In the genomic region with DNA sequence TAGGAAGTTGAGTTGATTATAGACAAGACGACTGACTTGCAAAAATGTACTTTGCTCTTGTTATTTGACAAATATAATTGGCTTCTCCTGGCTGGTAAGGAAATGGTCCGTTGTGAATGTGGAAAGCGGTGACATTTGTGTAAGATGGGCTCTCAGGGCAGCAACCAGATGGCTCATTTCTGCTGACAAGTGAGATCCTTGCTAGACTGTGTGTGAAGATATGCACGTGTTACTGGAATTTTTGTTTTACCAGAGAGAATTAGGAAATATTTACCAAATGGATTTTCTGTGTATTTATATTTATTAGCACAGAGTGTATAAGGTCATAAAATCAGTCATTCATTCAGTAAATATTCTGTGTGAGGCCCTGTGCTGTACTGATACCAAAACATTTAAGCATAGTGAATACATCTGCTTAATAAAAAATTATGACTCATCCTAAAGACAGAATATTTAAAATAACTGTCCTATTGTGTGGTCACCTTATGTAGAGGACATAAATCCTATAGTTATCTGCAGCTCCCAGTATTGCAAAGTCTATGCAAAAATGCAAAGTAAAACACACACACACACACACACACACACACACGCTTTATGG, we compare ENCODE assay signal across 13 cellular contexts.
DNase-seq lines count a peak whose midpoint lies in the region; TF ChIP-seq lines count a peak whose summit lies in the region.
"Had no signal": no experiment of that assay in that cellular context is flagged by ENCODE, and none has a peak within 500 bp of the region (broad histone marks: within the 10 kb centered on the region; RNA-seq: fewer than 3 reads in every experiment).

No MANE protein-coding gene starts in this region.

- H3K27ac ChIP-seq in colonic mucosa = no peak overlapping the region
- H3K27ac ChIP-seq: BLaER1 treated with 17β-estradiol and CSF1 and Interleukin-3, amounts not matched to agents 10 nM and 100 nM; thoracic aorta had no signal

- H3K36me3 Mint-ChIP-seq in nephron (ENCODE audit: low read depth) (no peaks in the 10 kb centered on the region), immature natural killer cell (peaks cover 0 to 7% (median 0%) of the 10 kb centered on the region in 3 donors)

- no peak overlapping the region for H3K9ac ChIP-seq in colonic mucosa (ENCODE audit: low read depth in 2 of 2, low read length in 2 of 2)
- H3K9ac ChIP-seq: BLaER1 treated with 17β-estradiol and CSF1 and Interleukin-3, amounts not matched to agents 10 nM and 100 nM had no signal

- H3K27me3 ChIP-seq in colonic mucosa = no peaks in the 10 kb centered on the region
- H3K27me3 ChIP-seq in BE2C = no peaks in the 10 kb centered on the region
- H3K27me3 ChIP-seq: BLaER1 treated with 17β-estradiol and CSF1 and Interleukin-3, amounts not matched to agents 10 nM and 100 nM had no signal

- no peaks in the 10 kb centered on the region for H3K9me3 ChIP-seq in colonic mucosa
- H3K9me3 ChIP-seq in BE2C = no peaks in the 10 kb centered on the region
- H3K9me3 ChIP-seq: BLaER1 treated with 17β-estradiol and CSF1 and Interleukin-3, amounts not matched to agents 10 nM and 100 nM; thoracic aorta had no signal

- H3K27ac Mint-ChIP-seq in nephron = peak overlapping the region; percentile 52 to 71 (median 68)
- no peak overlapping the region for H3K27ac Mint-ChIP-seq in immature natural killer cell
- H3K27ac Mint-ChIP-seq: activated CD8-positive, alpha-beta T cell treated with anti-CD3 and anti-CD28 coated beads, Interleukin-2, amount 10 ng/mL, durations not matched to agents 7 days and 5 days had no signal

- H3K36me3 ChIP-seq in colonic mucosa = no peaks in the 10 kb centered on the region
- no peaks in the 10 kb centered on the region for H3K36me3 ChIP-seq in BE2C
- H3K36me3 ChIP-seq: BLaER1 treated with 17β-estradiol and CSF1 and Interleukin-3, amounts not matched to agents 10 nM and 100 nM; thoracic aorta had no signal

- no peak overlapping the region for H3K4me3 ChIP-seq in colonic mucosa
- no peak overlapping the region for H3K4me3 ChIP-seq in BE2C (ENCODE audit: low read depth, low read length)
- H3K4me3 ChIP-seq: BLaER1 treated with 17β-estradiol and CSF1 and Interleukin-3, amounts not matched to agents 10 nM and 100 nM; thoracic aorta had no signal

- H3K4me1 Mint-ChIP-seq in nephron (peaks cover 50% of the 10 kb centered on the region), immature natural killer cell (peaks cover 10 to 11% of the 10 kb centered on the region in 2 donors)

- H3K9me3 Mint-ChIP-seq in nephron (no peaks in the 10 kb centered on the region), immature natural killer cell (no peaks in the 10 kb centered on the region)

- TF ChIP-seq CTCF in colonic mucosa (IDR thresholded peaks at IDR 0.05) = no peak
- no peak for TF ChIP-seq CTCF in nephron (IDR thresholded peaks at IDR 0.05; ENCODE audit: unreplicated experiment in 3 of 3)
- TF ChIP-seq CTCF in BE2C (IDR thresholded peaks at IDR 0.05; ENCODE audit: low read depth, low read length) = no peak

- H3K4me1 ChIP-seq in colonic mucosa (no peaks in the 10 kb centered on the region), BE2C (peaks cover 8% of the 10 kb centered on the region)

- intact Hi-C loops in colonic mucosa (cut with DNase I) = no loop called here

- DNase-seq in ELR (ENCODE audit: low read depth) = peak; percentile 9
- DNase-seq in NCI-H524 treated with DMSO at 0.1 percent for 48 hours (lab: John Stamatoyannopoulos, UW) = peak; percentile 4
- DNase-seq in colonic mucosa = peak; percentile 30
- no peak for DNase-seq in immature natural killer cell
- no peak for DNase-seq in NCI-H1048 (lab: John Stamatoyannopoulos, UW)
- no peak for DNase-seq in BE2C
- DNase-seq: activated CD8-positive, alpha-beta T cell treated with anti-CD3 and anti-CD28 coated beads, Interleukin-2, amount 10 ng/mL, durations not matched to agents 7 days and 5 days; DMS153; NCI-H1105; NCI-H2227 treated with DMSO at 0.1 percent for 48 hours had no signal

- H3K27me3 Mint-ChIP-seq in nephron (ENCODE audit: low read depth) = no peaks in the 10 kb centered on the region
- peaks cover 0 to 5% (median 3%) of the 10 kb centered on the region in 3 donors for H3K27me3 Mint-ChIP-seq in immature natural killer cell (ENCODE audit: low read depth in 3 of 3)

- H3K4me3 Mint-ChIP-seq in nephron = peak overlapping the region in 1 of 3 experiments; percentile 31
- H3K4me3 Mint-ChIP-seq in immature natural killer cell = no peak overlapping the region
- H3K4me3 Mint-ChIP-seq: activated CD8-positive, alpha-beta T cell treated with anti-CD3 and anti-CD28 coated beads, Interleukin-2, amount 10 ng/mL, durations not matched to agents 7 days and 5 days had no signal

Comparison
In these comparisons a context has a peak if more than half of its experiments do, and no peak if none do; other contexts are left out.
1. DNase-seq: peak in ELR (single experiment), NCI-H524 treated with DMSO at 0.1 percent for 48 hours (single experiment) and colonic mucosa (single experiment); none in immature natural killer cell (0 of 3), NCI-H1048 (single experiment) and BE2C (single experiment).
2. H3K27ac Mint-ChIP-seq: peak in nephron (3 of 3); none in immature natural killer cell (0 of 6).